Comparison of ENCODE assay signal across 9 cellular contexts in the genomic region with DNA sequence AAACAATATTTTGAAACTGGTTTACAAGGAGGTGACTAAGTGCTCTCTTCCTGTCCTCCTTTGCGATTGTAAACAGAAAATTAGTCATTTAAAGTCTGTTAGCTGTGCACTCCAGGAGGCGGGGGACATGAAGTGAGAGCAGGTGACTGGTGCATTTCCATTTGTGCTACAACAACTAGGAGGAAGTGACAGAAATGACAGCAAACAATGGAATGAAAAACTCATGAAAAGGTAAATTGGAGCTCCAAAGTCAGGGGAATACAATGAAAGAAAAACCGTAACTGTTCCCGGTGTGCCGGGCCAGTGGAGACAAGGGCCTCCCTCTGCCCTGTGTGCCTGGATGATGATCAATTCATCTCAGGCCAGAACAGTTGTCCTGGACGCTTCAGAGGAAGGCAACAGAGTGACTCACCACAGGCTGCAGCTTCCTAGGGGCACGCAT.
A peak's percentile ranks its signal among the peaks of the same experiment; 100 is the strongest.
DNase-seq lines count a peak whose midpoint lies in the region; ATAC-seq lines count a peak whose summit lies in the region.
"Had no signal": no experiment of that assay in that cellular context is flagged by ENCODE, and none has a peak within 500 bp of the region (broad histone marks: within the 10 kb centered on the region; RNA-seq: fewer than 3 reads in every experiment).

No MANE protein-coding gene starts in this region.

- H3K79me1 ChIP-seq in trophoblast cell (ENCODE audit: low read length) = no peaks in the 10 kb centered on the region

- no peaks in the 10 kb centered on the region for H3K36me3 Mint-ChIP-seq in activated T-helper 17 cell treated with anti-CD3 and anti-CD28 coated beads, Interleukin-2, amount 50 U/mL, for 72 hours (ENCODE audit: low read depth)

- no peak overlapping the region for H2AK5ac ChIP-seq in trophoblast cell (ENCODE audit: low read length)

- H3K4me3 ChIP-seq in trophoblast cell (ENCODE audit: low read depth, low read length) = no peak overlapping the region

- no peaks in the 10 kb centered on the region for H3K27me3 ChIP-seq in trophoblast cell (ENCODE audit: insufficient read depth, low read length)

- H3K23ac ChIP-seq in trophoblast cell (ENCODE audit: low read length) = no peak overlapping the region

- H3K9me3 Mint-ChIP-seq in activated T-helper 17 cell treated with anti-CD3 and anti-CD28 coated beads, Interleukin-2, amount 50 U/mL, for 72 hours = no peaks in the 10 kb centered on the region

- H3K9me3 ChIP-seq in trophoblast cell (ENCODE audit: insufficient read depth, low read depth, low read length) = peaks cover 2% of the 10 kb centered on the region

- no CpG with 5 or more reads among the region's 7 CpGs for WGBS in trophoblast cell (ENCODE audit: extremely low coverage, insufficient coverage, insufficient read length)

- H3K4ac ChIP-seq in trophoblast cell (ENCODE audit: low read depth, low read length) = no peak overlapping the region

- no peak overlapping the region for H2BK120ac ChIP-seq in trophoblast cell (ENCODE audit: insufficient read depth, low read length, poor library complexity)

- no peak overlapping the region for H3K4me2 ChIP-seq in trophoblast cell (ENCODE audit: low read length)

- no peak overlapping the region for H2BK5ac ChIP-seq in trophoblast cell (ENCODE audit: low read depth, low read length, poor library complexity)

- H3K27ac Mint-ChIP-seq in activated T-helper 17 cell treated with anti-CD3 and anti-CD28 coated beads, Interleukin-2, amount 50 U/mL, for 72 hours = peak overlapping the region; percentile 74

- no peak overlapping the region for H2AFZ ChIP-seq in trophoblast cell (ENCODE audit: insufficient read depth, low read length, poor library complexity)

- no peaks in the 10 kb centered on the region for H3K27me3 Mint-ChIP-seq in activated T-helper 17 cell treated with anti-CD3 and anti-CD28 coated beads, Interleukin-2, amount 50 U/mL, for 72 hours

- no peak overlapping the region for H2BK12ac ChIP-seq in trophoblast cell (ENCODE audit: low read length)

- no peaks in the 10 kb centered on the region for H3K79me2 ChIP-seq in trophoblast cell (ENCODE audit: control insufficient read depth, insufficient read depth, low read length, poor library complexity)

- peaks cover 2% of the 10 kb centered on the region in 2 experiments for H3K4me1 ChIP-seq in trophoblast cell (ENCODE audit: control insufficient read depth in 1 of 2, insufficient read depth in 2 of 2, low read length in 2 of 2)

- ATAC-seq in activated T-helper 17 cell treated with anti-CD3 and anti-CD28 coated beads, Interleukin-2, amount 50 U/mL, for 72 hours (replicated peaks) = peak; percentile 97
- ATAC-seq in HG03565 (IDR thresholded peaks at IDR 0.05; ENCODE audit: unreplicated experiment) (no peak), HG02973 (IDR thresholded peaks at IDR 0.05; ENCODE audit: unreplicated experiment) (no peak), HG02571 (IDR thresholded peaks at IDR 0.05; ENCODE audit: unreplicated experiment) (no peak)

- no peak overlapping the region for H3K9ac ChIP-seq in trophoblast cell (ENCODE audit: low read length)

- H3K4me1 Mint-ChIP-seq in activated T-helper 17 cell treated with anti-CD3 and anti-CD28 coated beads, Interleukin-2, amount 50 U/mL, for 72 hours = peaks cover 17% of the 10 kb centered on the region

- H3K14ac ChIP-seq in trophoblast cell (ENCODE audit: low read length) = no peak overlapping the region

- H4K91ac ChIP-seq in trophoblast cell (ENCODE audit: low read depth, low read length) = no peak overlapping the region

- H4K12ac ChIP-seq in trophoblast cell (ENCODE audit: low read depth, low read length) = no peak overlapping the region

- no peak overlapping the region for H4K8ac ChIP-seq in trophoblast cell (ENCODE audit: low read depth, low read length)

- DNase-seq in NOMO-1 treated with DMSO at 0.1 percent for 48 hours (lab: John Stamatoyannopoulos, UW; ENCODE audit: unreplicated experiment) (peak; percentile 12), NOMO-1 treated with dmso at 0.1 percent for 144 hours (lab: John Stamatoyannopoulos, UW; ENCODE audit: unreplicated experiment) (no peak), NCI-H1930 (lab: John Stamatoyannopoulos, UW) (peak; percentile 86 to 93), trophoblast cell (no peak)
- DNase-seq: naive B cell had no signal

- H3K36me3 ChIP-seq in trophoblast cell (ENCODE audit: control insufficient read depth in 1 of 2, insufficient read depth in 2 of 2, low read length in 2 of 2) = no peaks in the 10 kb centered on the region

- H3K27ac ChIP-seq in trophoblast cell (ENCODE audit: low read depth, low read length) = peak overlapping the region; percentile 11

- peak overlapping the region; percentile 19 for H3K4me3 Mint-ChIP-seq in activated T-helper 17 cell treated with anti-CD3 and anti-CD28 coated beads, Interleukin-2, amount 50 U/mL, for 72 hours
- H3K4me3 Mint-ChIP-seq: naive B cell had no signal

- H3K18ac ChIP-seq in trophoblast cell (ENCODE audit: low read length) = no peak overlapping the region

Comparison
In these comparisons a context has a peak if more than half of its experiments do, and no peak if none do; other contexts are left out.
1. DNase-seq: peak in NOMO-1 treated with DMSO at 0.1 percent for 48 hours (single experiment) and NCI-H1930 (2 of 2); none in NOMO-1 treated with dmso at 0.1 percent for 144 hours (single experiment) and trophoblast cell (0 of 2).